ENCODE assay signal across 11 cellular contexts in the genomic region with DNA sequence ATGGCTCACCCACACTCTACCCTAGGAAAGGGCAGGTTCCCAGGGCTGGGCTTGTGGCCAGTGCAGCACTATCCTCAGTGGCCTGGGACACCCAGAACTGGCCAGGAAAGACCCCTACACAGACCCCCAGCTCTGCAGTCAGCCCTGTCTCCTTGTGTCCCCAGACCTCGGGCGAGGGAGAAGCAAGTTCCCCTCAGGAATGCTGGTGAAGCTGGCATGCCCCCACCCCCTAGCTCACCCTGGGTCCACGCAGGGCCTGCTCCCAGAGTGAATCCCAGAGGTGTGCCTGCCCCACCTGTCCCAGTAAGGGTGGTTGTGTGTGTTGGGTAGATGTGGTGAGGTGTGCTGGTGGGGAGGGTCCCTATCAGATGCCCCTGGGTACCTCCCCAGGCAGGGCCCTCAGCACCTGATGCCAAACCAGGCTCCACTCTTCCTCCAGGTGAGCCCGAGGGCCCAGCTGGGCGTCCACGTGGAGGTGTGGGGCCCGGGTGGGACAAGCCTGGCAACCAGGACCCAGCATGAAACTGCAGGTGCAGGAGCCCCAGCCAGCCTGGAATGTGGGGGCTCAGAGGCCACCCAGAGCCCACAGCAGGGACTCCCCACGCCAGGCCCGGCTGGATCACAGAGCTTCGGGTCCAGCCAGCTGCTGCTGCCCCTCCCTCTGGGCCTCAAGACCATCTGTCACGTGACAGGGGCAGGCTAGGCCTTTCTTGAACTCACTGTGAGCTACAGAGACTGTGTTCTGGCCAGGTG.
"Had no signal": no experiment of that assay in that cellular context is flagged by ENCODE, and none has a peak within 500 bp of the region (broad histone marks: within the 10 kb centered on the region; RNA-seq: fewer than 3 reads in every experiment).

No MANE protein-coding gene starts in this region.

- H3K27ac ChIP-seq: ascending aorta, esophagus muscularis mucosa, neural progenitor cell, testis had no signal

- H3K4me3 ChIP-seq: ascending aorta, esophagus muscularis mucosa, neural progenitor cell, testis had no signal

- H3K36me3 ChIP-seq: ascending aorta, esophagus muscularis mucosa, neural progenitor cell had no signal

- H3K9me3 ChIP-seq: ascending aorta, esophagus muscularis mucosa, testis had no signal

- H3K4me1 ChIP-seq: ascending aorta, testis had no signal

- ATAC-seq: activated T-cell treated with anti-CD3 and anti-CD28 coated beads, Interleukin-2, amount 50 U/mL, for 4 hours; stimulated activated naive CD8-positive, alpha-beta T cell treated with anti-CD3 and anti-CD28 coated beads, Interleukin-15, amount 100 ng/mL, for 72 hours had no signal

- H2AFZ ChIP-seq: neural progenitor cell had no signal

- H3K4me2 ChIP-seq: neural progenitor cell had no signal

- H3K27me3 ChIP-seq: ascending aorta, esophagus muscularis mucosa, testis had no signal

- H3K9ac ChIP-seq: neural progenitor cell had no signal

- DNase-seq: activated CD4-positive, alpha-beta memory T cell treated with anti-CD3 and anti-CD28 coated beads for 36 hours; activated gamma-delta T cell treated with Interleukin-2 at 50 U/mL for 16 hours; activated T-cell treated with anti-CD3 and anti-CD28 coated beads, Interleukin-2, amount 50 U/mL, for 4 hours; mesendoderm; stimulated activated CD4-positive, alpha-beta T cell treated with anti-CD3 and anti-CD28 coated beads, Interleukin-4, amount 100 ng/mL, for 1 hour; stimulated activated naive CD8-positive, alpha-beta T cell treated with anti-CD3 and anti-CD28 coated beads, Interleukin-15, amount 100 ng/mL, for 72 hours; SW 1271; testis had no signal
